Comparison of ENCODE assay signal across 22 cellular contexts in the genomic region with DNA sequence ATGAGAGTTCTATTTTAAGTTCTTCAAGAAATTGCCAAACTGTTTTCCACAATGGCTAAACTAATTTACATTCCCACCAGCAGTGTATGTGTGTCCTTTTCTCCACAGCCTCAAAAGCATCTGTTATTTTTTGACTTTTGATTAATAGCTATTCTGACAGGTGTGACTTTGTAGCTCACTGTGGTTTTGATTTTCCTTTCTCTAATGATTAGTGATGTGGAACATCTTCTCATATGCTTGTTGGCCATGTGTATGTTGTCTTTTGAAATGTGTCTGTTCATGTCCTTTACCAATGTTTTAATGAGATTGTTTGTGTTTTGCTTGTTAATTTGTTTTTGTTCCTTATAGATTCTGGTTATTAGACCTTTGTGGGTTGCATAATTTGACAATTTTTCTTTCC.
"Had no signal": no experiment of that assay in that cellular context is flagged by ENCODE, and none has a peak within 500 bp of the region (broad histone marks: within the 10 kb centered on the region; RNA-seq: fewer than 3 reads in every experiment).

No MANE protein-coding gene starts in this region.

- H3K4me3 ChIP-seq: body of pancreas, coronary artery, lower lobe of right lung, ovary, psoas muscle, smooth muscle cell, suprapubic skin had no signal

- DNase-seq: activated CD4-positive, alpha-beta T cell treated with anti-CD3 and anti-CD28 coated beads, Interleukin-2, amount 10 ng/mL, durations not matched to agents 7 days and 5 days; activated CD8-positive, alpha-beta T cell treated with anti-CD3 and anti-CD28 coated beads, Interleukin-2, amount 10 ng/mL, durations not matched to agents 7 days and 5 days; activated naive CD4-positive, alpha-beta T cell treated with Interleukin-2 at 50 U/mL for 16 hours; activated naive CD8-positive, alpha-beta T cell treated with anti-CD3 and anti-CD28 coated beads, Interleukin-2, amount 10 ng/mL, durations not matched to agents 7 days and 5 days; activated T-cell treated with anti-CD3 and anti-CD28 coated beads, Interleukin-2, amount 50 U/mL, for 24 hours; body of pancreas; central memory CD4-positive, alpha-beta T cell; foreskin keratinocyte; glutamatergic neuron; hippocampal formation; left colon; lower lobe of right lung; naive thymus-derived CD8-positive, alpha-beta T cell; ovary; psoas muscle; stimulated activated CD4-positive, alpha-beta T cell treated with anti-CD3 and anti-CD28 coated beads, Interleukin-4, amount 100 ng/mL, for 1 hour; stimulated activated naive CD8-positive, alpha-beta T cell treated with anti-CD3 and anti-CD28 coated beads, Interleukin-15, amount 100 ng/mL, for 72 hours had no signal

- H3K36me3 ChIP-seq: lower lobe of right lung, ovary, suprapubic skin had no signal

- ATAC-seq: activated CD4-positive, CD25-positive, alpha-beta regulatory T cell treated with anti-CD3 and anti-CD28 coated beads, Interleukin-2, amount 50 U/mL, for 24 hours; activated CD8-positive, alpha-beta T cell treated with anti-CD3 and anti-CD28 coated beads, Interleukin-2, amount 10 ng/mL, durations not matched to agents 7 days and 5 days; body of pancreas; foreskin keratinocyte; left colon; lower lobe of right lung; naive thymus-derived CD8-positive, alpha-beta T cell; psoas muscle; sciatic nerve; stimulated activated naive CD8-positive, alpha-beta T cell treated with anti-CD3 and anti-CD28 coated beads, Interleukin-15, amount 100 ng/mL, for 72 hours had no signal

- H3K27me3 ChIP-seq: body of pancreas, foreskin keratinocyte, ovary, suprapubic skin had no signal

- H3K27ac ChIP-seq: body of pancreas, coronary artery, foreskin keratinocyte, lower lobe of right lung, ovary, psoas muscle, suprapubic skin had no signal
